ENCODE assay signal across 1 cellular context in the genomic region with DNA sequence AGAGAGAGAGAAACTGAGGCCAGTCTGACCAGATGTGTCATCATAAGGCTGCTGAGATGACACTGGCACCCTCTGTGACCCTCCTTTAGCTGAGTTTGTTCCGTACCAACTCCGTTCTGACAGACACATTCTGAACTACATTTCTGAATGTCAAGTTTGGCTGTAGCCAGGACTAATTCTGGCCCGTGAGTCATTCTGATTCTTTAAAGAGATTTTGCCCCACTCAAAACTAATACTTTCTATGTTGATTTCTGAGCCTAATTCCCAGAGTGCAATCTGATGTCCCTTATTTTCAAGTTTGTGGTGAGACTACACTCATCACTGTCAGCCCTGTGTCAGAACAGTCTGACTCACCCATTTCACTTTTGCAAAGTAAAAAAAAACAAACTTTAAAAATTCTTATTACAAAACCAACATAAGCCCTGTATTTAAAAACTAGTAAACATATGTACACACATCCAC.
TF ChIP-seq lines count a peak whose summit lies in the region.

No MANE protein-coding gene starts in this region.

TF ChIP-seq in WTC11, 78 proteins besides CTCF, POLR2A, EP300 and RAD21 (continued from another document):
- TF ChIP-seq, protein P1, sequence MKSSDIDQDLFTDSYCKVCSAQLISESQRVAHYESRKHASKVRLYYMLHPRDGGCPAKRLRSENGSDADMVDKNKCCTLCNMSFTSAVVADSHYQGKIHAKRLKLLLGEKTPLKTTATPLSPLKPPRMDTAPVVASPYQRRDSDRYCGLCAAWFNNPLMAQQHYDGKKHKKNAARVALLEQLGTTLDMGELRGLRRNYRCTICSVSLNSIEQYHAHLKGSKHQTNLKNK (CRISPR knock-in tag; IDR thresholded peaks at IDR 0.05): no peak
- TF ChIP-seq, protein P2, sequence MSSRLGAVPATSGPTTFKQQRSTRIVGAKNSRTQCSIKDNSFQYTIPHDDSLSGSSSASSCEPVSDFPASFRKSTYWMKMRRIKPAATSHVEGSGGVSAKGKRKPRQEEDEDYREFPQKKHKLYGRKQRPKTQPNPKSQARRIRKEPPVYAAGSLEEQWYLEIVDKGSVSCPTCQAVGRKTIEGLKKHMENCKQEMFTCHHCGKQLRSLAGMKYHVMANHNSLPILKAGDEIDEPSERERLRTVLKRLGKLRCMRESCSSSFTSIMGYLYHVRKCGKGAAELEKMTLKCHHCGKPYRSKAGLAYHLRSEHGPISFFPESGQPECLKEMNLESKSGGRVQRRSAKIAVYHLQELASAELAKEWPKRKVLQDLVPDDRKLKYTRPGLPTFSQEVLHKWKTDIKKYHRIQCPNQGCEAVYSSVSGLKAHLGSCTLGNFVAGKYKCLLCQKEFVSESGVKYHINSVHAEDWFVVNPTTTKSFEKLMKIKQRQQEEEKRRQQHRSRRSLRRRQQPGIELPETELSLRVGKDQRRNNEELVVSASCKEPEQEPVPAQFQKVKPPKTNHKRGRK (CRISPR knock-in tag; IDR thresholded peaks at IDR 0.05; ENCODE audit: borderline replicate concordance): no peak
- TF ChIP-seq CBFB (CRISPR knock-in tag; IDR thresholded peaks at IDR 0.05; ENCODE audit: low read depth) (no peak), ELF4 (CRISPR knock-in tag; IDR thresholded peaks at IDR 0.05; ENCODE audit: low read depth) (no peak), TCF7 (CRISPR knock-in tag; IDR thresholded peaks at IDR 0.05; ENCODE audit: low read depth) (no peak)
